ENCODE assay signal across 19 cellular contexts in genomic region chr10:29730969-29731368, GRCh38.
DNase-seq lines count a peak whose midpoint lies in the region; ATAC-seq and TF ChIP-seq lines count a peak whose summit lies in the region.
"Had no signal": no experiment of that assay in that cellular context is flagged by ENCODE, and none has a peak within 500 bp of the region (broad histone marks: within the 10 kb centered on the region; RNA-seq: fewer than 3 reads in every experiment).

No MANE protein-coding gene starts in this region.

- CTCF ChIA-PET in IMR-90 (lab: Yijun Ruan, JAX) (no interaction called here), WTC11 (lab: Charles Lee) (interaction anchor here (1.0 kb wide), 1 partner anchor 196 kb away, joined by 3 read pairs; no protein-coding TSS in a partner anchor)
- CTCF ChIA-PET in naive thymus-derived CD4-positive, alpha-beta T cell (lab: Charles Lee) = interaction anchor here (0.8 kb wide), 1 partner anchor 143 kb away, joined by 3 read pairs; no protein-coding TSS in a partner anchor

- DNase-seq in IMR-90 (no peak), epithelial cell of esophagus (ENCODE audit: low read depth) (peak; percentile 26), WTC11 (ENCODE audit: low spot score) (no peak), caudate nucleus (lab: John Stamatoyannopoulos, UW) (no peak)
- DNase-seq in naive thymus-derived CD4-positive, alpha-beta T cell = no peak
- no peak for DNase-seq in activated CD4-positive, alpha-beta T cell treated with anti-CD3 and anti-CD28 coated beads, Interleukin-2, amount 10 ng/mL, durations not matched to agents 24 days and 14 days
- DNase-seq: activated CD4-positive, alpha-beta T cell treated with anti-CD3 and anti-CD28 coated beads, Interleukin-2, amount 50 U/mL, for 48 hours; activated naive CD8-positive, alpha-beta T cell treated with anti-CD3 and anti-CD28 coated beads for 36 hours; activated T-cell treated with anti-CD3 and anti-CD28 coated beads, Interleukin-2, amount 50 U/mL, for 1 hour; CD8-positive, alpha-beta memory T cell; EL; foreskin keratinocyte; KG1; left ventricle myocardium superior; NCI-H1092 treated with DMSO at 0.1 percent for 48 hours; stimulated activated CD4-positive, alpha-beta T cell treated with anti-CD3 and anti-CD28 coated beads, Interleukin-15, amount 100 ng/mL, for 24 hours; stimulated activated naive B cell treated with anti-CD40 and anti-IgM and Interleukin-4, amounts not matched to agents 10 μg/mL and 1 μg/mL and 100 μg/mL, for 72 hours had no signal

- no peak overlapping the region for H2BK5ac ChIP-seq in IMR-90 (ENCODE audit: low read depth, low read length, poor library complexity, severe bottlenecking)

- H3K36me3 ChIP-seq in IMR-90 (ENCODE audit: control insufficient read depth, insufficient read depth, low read length) (peaks cover 2% of the 10 kb centered on the region), skeletal muscle tissue (ENCODE audit: control insufficient read depth in 3 of 3, insufficient read depth in 3 of 3, low read length in 3 of 3) (no peaks in the 10 kb centered on the region)
- H3K36me3 ChIP-seq in naive thymus-derived CD4-positive, alpha-beta T cell (ENCODE audit: control insufficient read depth in 2 of 3, insufficient read depth in 3 of 3, low read length in 3 of 3) = peaks cover 0 to 6% (median 0%) of the 10 kb centered on the region in 3 experiments

- 0 out of 2 replicates have a peak overlapping the region, but pooled peaks have one; percentile 34 for H3K14ac ChIP-seq in IMR-90 (replicated peaks; ENCODE audit: low read depth, low read length)

- TF ChIP-seq CTCF in IMR-90 (conservative IDR thresholded peaks at IDR 0.05; ENCODE audit: low read depth, low read length) (no peak), epithelial cell of esophagus (IDR thresholded peaks at IDR 0.05; ENCODE audit: insufficient read depth, low read depth, low read length, missing control alignments) (no peak), WTC11 (IDR thresholded peaks at IDR 0.05) (no peak)

- peaks cover 6% of the 10 kb centered on the region for H3K4me1 ChIP-seq in IMR-90 (ENCODE audit: control insufficient read depth, insufficient read depth, low read length)
- peaks cover 3 to 25% of the 10 kb centered on the region in 2 donors for H3K4me1 ChIP-seq in naive thymus-derived CD4-positive, alpha-beta T cell (ENCODE audit: control insufficient read depth in 2 of 2, insufficient read depth in 2 of 2, low read length in 2 of 2)
- H3K4me1 ChIP-seq in skeletal muscle tissue (ENCODE audit: control insufficient read depth in 3 of 3, insufficient read depth in 3 of 3, low read length in 3 of 3) = peaks cover 36 to 51% (median 40%) of the 10 kb centered on the region in 3 donors

- H3K27me3 ChIP-seq in IMR-90 (ENCODE audit: control insufficient read depth, insufficient read depth, low read length) = no peaks in the 10 kb centered on the region
- H3K27me3 ChIP-seq in naive thymus-derived CD4-positive, alpha-beta T cell (ENCODE audit: control insufficient read depth in 2 of 2, insufficient read depth in 2 of 2, low read length in 2 of 2) = no peaks in the 10 kb centered on the region
- H3K27me3 ChIP-seq in skeletal muscle tissue (ENCODE audit: control insufficient read depth in 3 of 3, insufficient read depth in 3 of 3, low read length in 3 of 3) = no peaks in the 10 kb centered on the region
- H3K27me3 ChIP-seq: foreskin keratinocyte had no signal

- H3K56ac ChIP-seq in IMR-90 (ENCODE audit: extremely low read depth, insufficient read depth, low read length) = no peak overlapping the region

- H3K27ac Mint-ChIP-seq in naive thymus-derived CD4-positive, alpha-beta T cell = peak overlapping the region in 7 of 9 donors; percentile 4 to 69 (median 46)
- H3K27ac Mint-ChIP-seq in activated CD4-positive, alpha-beta T cell treated with anti-CD3 and anti-CD28 coated beads, Interleukin-2, amount 10 ng/mL, durations not matched to agents 24 days and 14 days = no peak overlapping the region
- no peak overlapping the region for H3K27ac Mint-ChIP-seq in WTC11
- H3K27ac Mint-ChIP-seq: activated naive CD8-positive, alpha-beta T cell treated with anti-CD3 and anti-CD28 coated beads for 36 hours; stimulated activated naive B cell treated with anti-CD40 and anti-IgM and Interleukin-4, amounts not matched to agents 10 μg/mL and 1 μg/mL and 100 μg/mL, for 72 hours had no signal

- H2AK9ac ChIP-seq in IMR-90 (replicated peaks; ENCODE audit: low read depth, low read length, poor library complexity) = no peak overlapping the region

- peaks cover 0 to 30% (median 17%) of the 10 kb centered on the region in 5 donors for H3K36me3 Mint-ChIP-seq in naive thymus-derived CD4-positive, alpha-beta T cell
- H3K36me3 Mint-ChIP-seq in activated CD4-positive, alpha-beta T cell treated with anti-CD3 and anti-CD28 coated beads, Interleukin-2, amount 10 ng/mL, durations not matched to agents 24 days and 14 days (ENCODE audit: low read depth) = peaks cover 7% of the 10 kb centered on the region
- peaks cover 12% of the 10 kb centered on the region for H3K36me3 Mint-ChIP-seq in WTC11

- no peaks in the 10 kb centered on the region for H3K9me3 ChIP-seq in IMR-90 (ENCODE audit: control insufficient read depth, insufficient read depth, low read length)
- H3K9me3 ChIP-seq in naive thymus-derived CD4-positive, alpha-beta T cell (ENCODE audit: control insufficient read depth in 2 of 3, low read length in 3 of 3) = no peaks in the 10 kb centered on the region
- H3K9me3 ChIP-seq in skeletal muscle tissue (ENCODE audit: control insufficient read depth in 3 of 3, low read length in 3 of 3) = no peaks in the 10 kb centered on the region

- H2BK120ac ChIP-seq in IMR-90 (ENCODE audit: low read depth, low read length) = no peak overlapping the region

- H3K27ac ChIP-seq in IMR-90 (ENCODE audit: insufficient read depth, low read length) (no peak overlapping the region), skeletal muscle tissue (ENCODE audit: low read depth, low read length) (peak overlapping the region; percentile 4), caudate nucleus (ENCODE audit: low read depth, low read length) (no peak overlapping the region)
- no peak overlapping the region for H3K27ac ChIP-seq in naive thymus-derived CD4-positive, alpha-beta T cell (ENCODE audit: low read depth, low read length)
- H3K27ac ChIP-seq: foreskin keratinocyte had no signal

- peaks cover 0 to 3% (median 0%) of the 10 kb centered on the region in 11 donors for H3K9me3 Mint-ChIP-seq in naive thymus-derived CD4-positive, alpha-beta T cell
- no peaks in the 10 kb centered on the region for H3K9me3 Mint-ChIP-seq in activated CD4-positive, alpha-beta T cell treated with anti-CD3 and anti-CD28 coated beads, Interleukin-2, amount 10 ng/mL, durations not matched to agents 24 days and 14 days
- no peaks in the 10 kb centered on the region for H3K9me3 Mint-ChIP-seq in WTC11
- H3K9me3 Mint-ChIP-seq: CD8-positive, alpha-beta memory T cell had no signal

- no TSS peak for BruUV-seq in IMR-90 (replicated peaks; lab: Mats Ljungman, UMichigan)

- peaks cover 22 to 88% (median 74%) of the 10 kb centered on the region in 7 donors for H3K4me1 Mint-ChIP-seq in naive thymus-derived CD4-positive, alpha-beta T cell
- peaks cover 10% of the 10 kb centered on the region for H3K4me1 Mint-ChIP-seq in activated CD4-positive, alpha-beta T cell treated with anti-CD3 and anti-CD28 coated beads, Interleukin-2, amount 10 ng/mL, durations not matched to agents 24 days and 14 days
- peaks cover 65% of the 10 kb centered on the region for H3K4me1 Mint-ChIP-seq in WTC11

- no peak overlapping the region for H2BK15ac ChIP-seq in IMR-90 (ENCODE audit: low read depth, low read length)

- no peak overlapping the region for H2AK5ac ChIP-seq in IMR-90 (ENCODE audit: low read depth, low read length)

- no peak overlapping the region for H3K4ac ChIP-seq in IMR-90 (ENCODE audit: low read depth, low read length)

- in situ Hi-C loops in IMR-90 (cut with MboI; ENCODE audit: low sequenced_read_pairs) = no loop called here

- intact Hi-C loops in IMR-90 (cut with micrococcal nuclease) = no loop called here
- intact Hi-C loops in naive thymus-derived CD4-positive, alpha-beta T cell (cut with micrococcal nuclease) = loop anchor here (2.0 to 10.0 kb wide), 2 partner anchors 16 to 1056 kb away; partner anchors contain the start of gene BAMBI (in 1 of the 2)
- intact Hi-C loops in activated CD4-positive, alpha-beta T cell treated with anti-CD3 and anti-CD28 coated beads, Interleukin-2, amount 10 ng/mL, durations not matched to agents 24 days and 14 days (cut with micrococcal nuclease) = loop anchor here (10.0 kb wide), 1 partner anchor 704 kb away; the partner anchor contains the start of gene MAP3K8

- H3K4me3 Mint-ChIP-seq in naive thymus-derived CD4-positive, alpha-beta T cell = peak overlapping the region in 5 of 10 donors; percentile 0 to 97 (median 2)
- H3K4me3 Mint-ChIP-seq in activated CD4-positive, alpha-beta T cell treated with anti-CD3 and anti-CD28 coated beads, Interleukin-2, amount 10 ng/mL, durations not matched to agents 24 days and 14 days = no peak overlapping the region
- no peak overlapping the region for H3K4me3 Mint-ChIP-seq in WTC11
- H3K4me3 Mint-ChIP-seq: activated naive CD8-positive, alpha-beta T cell treated with anti-CD3 and anti-CD28 coated beads for 36 hours; stimulated activated naive B cell treated with anti-CD40 and anti-IgM and Interleukin-4, amounts not matched to agents 10 μg/mL and 1 μg/mL and 100 μg/mL, for 72 hours had no signal

- WGBS in IMR-90 (ENCODE audit: extremely low coverage in 2 of 2, insufficient read length in 1 of 2), 2 experiments = 75% methylated on average over 2 of the region's 6 CpGs; no CpG with 5 or more reads in 1 of the 2 experiments

- peaks cover 77% of the 10 kb centered on the region for H4K20me1 ChIP-seq in IMR-90 (ENCODE audit: insufficient read depth, low read length)

- no peak for TF ChIP-seq RAD21 in IMR-90 (IDR thresholded peaks at IDR 0.05; ENCODE audit: low read length)

- H3K4me3 ChIP-seq in IMR-90 (ENCODE audit: insufficient read depth, low read depth, low read length) (no peak overlapping the region), epithelial cell of esophagus (ENCODE audit: low read length) (no peak overlapping the region), skeletal muscle tissue (ENCODE audit: low read length in 3 of 3) (no peak overlapping the region)
- H3K4me3 ChIP-seq in naive thymus-derived CD4-positive, alpha-beta T cell (ENCODE audit: low read length) = no peak overlapping the region

- H3K9ac ChIP-seq in IMR-90 (ENCODE audit: low read depth, low read length) = no peak overlapping the region
- no peak overlapping the region for H3K9ac ChIP-seq in skeletal muscle tissue (ENCODE audit: low read depth in 1 of 3, low read length in 3 of 3)

- H3K9me1 ChIP-seq in IMR-90 (ENCODE audit: insufficient read depth, low read length) = peaks cover 13% of the 10 kb centered on the region

- no peak overlapping the region for H2BK20ac ChIP-seq in IMR-90 (ENCODE audit: low read depth, low read length)

- no peak overlapping the region for H4K5ac ChIP-seq in IMR-90 (ENCODE audit: low read depth, low read length)

- dilution Hi-C loops in IMR-90 (cut with HindIII; ENCODE audit: low sequenced_read_pairs, unreplicated experiment) = no loop called here

- H3K23ac ChIP-seq in IMR-90 (ENCODE audit: low read depth, low read length) = no peak overlapping the region

- 0 out of 2 replicates have a peak overlapping the region, but pooled peaks have one; percentile 8 for H3K4me2 ChIP-seq in IMR-90 (ENCODE audit: low read depth, low read length)

- H3K18ac ChIP-seq in IMR-90 (ENCODE audit: low read depth, low read length) = no peak overlapping the region

- no peak for ATAC-seq in IMR-90 (ENCODE audit: low read depth)
- ATAC-seq in naive thymus-derived CD4-positive, alpha-beta T cell = no peak
- no peak for ATAC-seq in GM19395 (IDR thresholded peaks at IDR 0.05; ENCODE audit: unreplicated experiment)
- no peak for ATAC-seq in WTC11
- ATAC-seq: foreskin keratinocyte; left ventricle myocardium superior; stimulated activated naive B cell treated with anti-CD40 and anti-IgM and Interleukin-4, amounts not matched to agents 10 μg/mL and 1 μg/mL and 100 μg/mL, for 72 hours had no signal

- H4K8ac ChIP-seq in IMR-90 (ENCODE audit: low read depth in 2 of 2, low read length in 2 of 2) = no peak overlapping the region

- no peak overlapping the region for H2AFZ ChIP-seq in IMR-90 (replicated peaks; ENCODE audit: low read length, poor library complexity)

- peaks cover 0 to 12% (median 0%) of the 10 kb centered on the region in 5 donors for H3K27me3 Mint-ChIP-seq in naive thymus-derived CD4-positive, alpha-beta T cell
- H3K27me3 Mint-ChIP-seq in activated CD4-positive, alpha-beta T cell treated with anti-CD3 and anti-CD28 coated beads, Interleukin-2, amount 10 ng/mL, durations not matched to agents 24 days and 14 days = peaks cover 11% of the 10 kb centered on the region
- peaks cover 17% of the 10 kb centered on the region for H3K27me3 Mint-ChIP-seq in WTC11 (ENCODE audit: low read depth)
- H3K27me3 Mint-ChIP-seq: activated naive CD8-positive, alpha-beta T cell treated with anti-CD3 and anti-CD28 coated beads for 36 hours had no signal

- TF ChIP-seq POLR2A in IMR-90 (IDR thresholded peaks at IDR 0.05; ENCODE audit: low read depth, low read length) = no peak

- H4K91ac ChIP-seq in IMR-90 (ENCODE audit: insufficient read depth, low read depth, low read length) = no peak overlapping the region

- H3K79me1 ChIP-seq in IMR-90 (ENCODE audit: low read depth in 1 of 2, low read length in 2 of 2) = peaks cover 51 to 82% of the 10 kb centered on the region in 2 experiments

- POLR2A ChIA-PET in IMR-90 (lab: Charles Lee; ENCODE audit: unreplicated experiment) = no interaction called here
- POLR2A ChIA-PET in naive thymus-derived CD4-positive, alpha-beta T cell (lab: Charles Lee) = interaction anchor here (1.0 kb wide), 1 partner anchor 11 kb away, joined by 3 read pairs; no protein-coding TSS in a partner anchor
- POLR2A ChIA-PET in WTC11 (lab: Charles Lee) = no interaction called here

Comparison
In these comparisons a context has a peak if more than half of its experiments do, and no peak if none do; other contexts are left out.
1. H3K27ac Mint-ChIP-seq: peak in naive thymus-derived CD4-positive, alpha-beta T cell (7 of 9); none in activated CD4-positive, alpha-beta T cell treated with anti-CD3 and anti-CD28 coated beads, Interleukin-2, amount 10 ng/mL, durations not matched to agents 24 days and 14 days (single experiment) and WTC11 (single experiment).